ENCODE assay signal across 1 cellular context in the genomic region with DNA sequence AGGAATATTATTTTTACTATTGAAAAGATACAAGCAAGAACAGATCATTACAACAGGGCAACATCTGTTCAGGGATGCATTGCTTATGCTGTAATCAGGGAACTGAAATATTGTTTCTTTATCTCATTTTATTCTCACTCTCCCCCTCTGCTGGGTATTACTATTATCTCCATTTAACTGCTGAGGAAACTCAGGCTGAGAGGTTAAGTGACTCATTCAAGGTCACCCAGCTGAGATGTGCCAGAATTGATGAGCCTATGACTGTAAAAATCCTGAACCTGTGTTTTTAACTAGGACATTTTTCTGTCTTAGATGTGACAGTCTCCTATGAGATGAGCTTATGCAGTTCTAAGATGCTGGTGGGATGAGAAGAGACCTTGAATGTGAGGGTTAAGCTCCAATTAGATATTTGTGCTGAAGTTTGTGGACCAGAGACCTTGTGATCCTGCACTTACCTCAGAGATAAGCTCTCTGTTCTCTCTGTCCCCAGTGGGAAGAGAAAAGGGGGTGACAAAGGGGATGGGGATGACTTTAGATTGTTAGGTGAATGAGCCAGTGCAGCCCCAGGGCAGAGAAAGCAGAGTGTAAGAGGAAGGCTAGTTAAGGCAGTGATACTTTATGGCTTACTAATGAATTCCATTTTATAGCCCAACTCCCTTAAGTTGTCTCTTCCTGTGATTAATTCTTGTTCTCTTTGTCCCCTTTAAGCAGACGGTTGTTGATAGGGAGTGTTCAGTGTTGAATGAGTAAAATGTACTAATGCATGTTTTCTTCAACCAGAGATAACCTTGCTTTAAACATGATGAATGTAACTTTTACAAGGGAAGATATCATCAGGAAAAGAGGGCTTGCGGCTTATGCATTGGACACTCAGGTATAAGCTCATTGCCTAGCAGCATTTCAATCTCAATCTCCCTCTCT.
TF ChIP-seq lines count a peak whose summit lies in the region.

No MANE protein-coding gene starts in this region.

TF ChIP-seq in K562, 482 proteins besides CTCF, POLR2A, EP300 and RAD21 (continued from another document and continues in another):
- TF ChIP-seq, protein P1, sequence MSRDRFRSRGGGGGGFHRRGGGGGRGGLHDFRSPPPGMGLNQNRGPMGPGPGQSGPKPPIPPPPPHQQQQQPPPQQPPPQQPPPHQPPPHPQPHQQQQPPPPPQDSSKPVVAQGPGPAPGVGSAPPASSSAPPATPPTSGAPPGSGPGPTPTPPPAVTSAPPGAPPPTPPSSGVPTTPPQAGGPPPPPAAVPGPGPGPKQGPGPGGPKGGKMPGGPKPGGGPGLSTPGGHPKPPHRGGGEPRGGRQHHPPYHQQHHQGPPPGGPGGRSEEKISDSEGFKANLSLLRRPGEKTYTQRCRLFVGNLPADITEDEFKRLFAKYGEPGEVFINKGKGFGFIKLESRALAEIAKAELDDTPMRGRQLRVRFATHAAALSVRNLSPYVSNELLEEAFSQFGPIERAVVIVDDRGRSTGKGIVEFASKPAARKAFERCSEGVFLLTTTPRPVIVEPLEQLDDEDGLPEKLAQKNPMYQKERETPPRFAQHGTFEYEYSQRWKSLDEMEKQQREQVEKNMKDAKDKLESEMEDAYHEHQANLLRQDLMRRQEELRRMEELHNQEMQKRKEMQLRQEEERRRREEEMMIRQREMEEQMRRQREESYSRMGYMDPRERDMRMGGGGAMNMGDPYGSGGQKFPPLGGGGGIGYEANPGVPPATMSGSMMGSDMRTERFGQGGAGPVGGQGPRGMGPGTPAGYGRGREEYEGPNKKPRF (IDR thresholded peaks at IDR 0.05; ENCODE audit: low read depth, low read length) = no peak
- TF ChIP-seq DPF2 (IDR thresholded peaks at IDR 0.05) (peak; percentile 30; the same call in 1 of the 2 replicates), DACH1 (IDR thresholded peaks at IDR 0.05; ENCODE audit: partially characterized antibody) (peak; percentile 43), PCBP2 (IDR thresholded peaks at IDR 0.05; ENCODE audit: low read depth, low read length, poor library complexity, severe bottlenecking) (no peak), PYGO2 (tag; IDR thresholded peaks at IDR 0.05) (no peak), YBX1 (IDR thresholded peaks at IDR 0.05) (no peak), CSDE1 (IDR thresholded peaks at IDR 0.05) (no peak), JUN (IDR thresholded peaks at IDR 0.05; ENCODE audit: borderline replicate concordance, low read depth, low read length) (0 out of 2 replicates have a peak, but pooled peaks have one; percentile 38), JUN (CRISPR knock-in tag; IDR thresholded peaks at IDR 0.05; ENCODE audit: borderline replicate concordance) (no peak), ZNF316 (IDR thresholded peaks at IDR 0.05) (no peak), ETV5 (CRISPR knock-in tag; IDR thresholded peaks at IDR 0.05; ENCODE audit: low read depth) (no peak), MCM7 (IDR thresholded peaks at IDR 0.05) (no peak), NRF1 (conservative IDR thresholded peaks at IDR 0.05 in 1 of 2, IDR thresholded peaks at IDR 0.05 in 1 of 2) (no peak), PHF8 (IDR thresholded peaks at IDR 0.05; ENCODE audit: borderline replicate concordance, low read length) (no peak), MEF2D (tag; conservative IDR thresholded peaks at IDR 0.05; ENCODE audit: low read depth) (no peak), ZNF445 (CRISPR knock-in tag; IDR thresholded peaks at IDR 0.05; ENCODE audit: low read depth) (no peak), DNMT1 (IDR thresholded peaks at IDR 0.05) (no peak), L3MBTL2 (IDR thresholded peaks at IDR 0.05) (no peak), POU5F1 (IDR thresholded peaks at IDR 0.05; ENCODE audit: borderline replicate concordance, low read depth, low read length, partially characterized antibody) (no peak), ZFX (CRISPR knock-in tag; IDR thresholded peaks at IDR 0.05) (no peak), RB1 (IDR thresholded peaks at IDR 0.05; ENCODE audit: low read depth) (no peak), NR2C2 (CRISPR knock-in tag; IDR thresholded peaks at IDR 0.05) (no peak), NR2C2 (tag; IDR thresholded peaks at IDR 0.05) (0 out of 2 replicates have a peak, but pooled peaks have one; percentile 21), SOX6 (IDR thresholded peaks at IDR 0.05) (no peak), KLF13 (tag; IDR thresholded peaks at IDR 0.05; ENCODE audit: borderline replicate concordance, low read depth) (no peak), ELF4 (CRISPR knock-in tag; IDR thresholded peaks at IDR 0.05) (no peak), TAF7 (tag; IDR thresholded peaks at IDR 0.05) (no peak), ZSCAN32 (CRISPR knock-in tag; IDR thresholded peaks at IDR 0.05) (no peak), ZFP30 (CRISPR knock-in tag; IDR thresholded peaks at IDR 0.05; ENCODE audit: borderline replicate concordance) (no peak), ARID1B (IDR thresholded peaks at IDR 0.05) (peak; percentile 36; the same call in 1 of the 2 replicates), HMGN3 (IDR thresholded peaks at IDR 0.05; ENCODE audit: borderline replicate concordance, extremely low read depth, insufficient read length, low read depth, low read length) (no peak), KAT2B (IDR thresholded peaks at IDR 0.05; ENCODE audit: low read depth, low read length) (no peak), ZNF24 (IDR thresholded peaks at IDR 0.05) (no peak), RBM39 (optimal IDR thresholded peaks at IDR 0.05; ENCODE audit: low read depth, low read length) (no peak), BMI1 (IDR thresholded peaks at IDR 0.05; ENCODE audit: low read length) (no peak), HDAC3 (IDR thresholded peaks at IDR 0.05; ENCODE audit: borderline replicate concordance, partially characterized antibody) (no peak), POLR2H (tag; IDR thresholded peaks at IDR 0.05; ENCODE audit: low read depth) (no peak), MEIS2 (IDR thresholded peaks at IDR 0.05; ENCODE audit: partially characterized antibody) (peak; percentile 49), CBFA2T3 (IDR thresholded peaks at IDR 0.05) (peak; percentile 75), FOSL1 (tag; conservative IDR thresholded peaks at IDR 0.05) (peak; percentile 97), JUND (IDR thresholded peaks at IDR 0.05; ENCODE audit: borderline replicate concordance, low read depth, low read length) (peak; percentile 89), JUND (tag; IDR thresholded peaks at IDR 0.05; ENCODE audit: borderline replicate concordance, low read depth, low read length) (peak; percentile 81; the same call in 2 of the 3 replicates), KAT7 (CRISPR knock-in tag; IDR thresholded peaks at IDR 0.05; ENCODE audit: borderline replicate concordance) (no peak), NBN (IDR thresholded peaks at IDR 0.05; ENCODE audit: low read depth) (no peak), CBFA2T2 (conservative IDR thresholded peaks at IDR 0.05) (peak; percentile 64), SRSF1 (IDR thresholded peaks at IDR 0.05; ENCODE audit: low read depth, low read length) (no peak), ESRRA (IDR thresholded peaks at IDR 0.05; ENCODE audit: borderline replicate concordance, low read depth) (peak; percentile 89), SRSF3 (IDR thresholded peaks at IDR 0.05; ENCODE audit: insufficient read depth, low read length) (no peak), MAFK (IDR thresholded peaks at IDR 0.05; ENCODE audit: low read length) (no peak), TRIM28 (IDR thresholded peaks at IDR 0.05) (no peak), XRCC4 (IDR thresholded peaks at IDR 0.05; ENCODE audit: extremely low read depth, insufficient read depth, insufficient read length) (no peak), HOXB6 (CRISPR knock-in tag; IDR thresholded peaks at IDR 0.05; ENCODE audit: borderline replicate concordance) (no peak), TAF9B (IDR thresholded peaks at IDR 0.05; ENCODE audit: partially characterized antibody) (no peak), ZNF347 (CRISPR knock-in tag; IDR thresholded peaks at IDR 0.05; ENCODE audit: low read depth) (no peak), HDGF (IDR thresholded peaks at IDR 0.05) (no peak), FOS (IDR thresholded peaks at IDR 0.05; ENCODE audit: extremely low read depth, insufficient read length) (peak; percentile 29), BRD9 (IDR thresholded peaks at IDR 0.05; ENCODE audit: low read depth, partially characterized antibody) (no peak), TEAD1 (CRISPR knock-in tag; IDR thresholded peaks at IDR 0.05) (no peak)
- TF ChIP-seq, protein P2, sequence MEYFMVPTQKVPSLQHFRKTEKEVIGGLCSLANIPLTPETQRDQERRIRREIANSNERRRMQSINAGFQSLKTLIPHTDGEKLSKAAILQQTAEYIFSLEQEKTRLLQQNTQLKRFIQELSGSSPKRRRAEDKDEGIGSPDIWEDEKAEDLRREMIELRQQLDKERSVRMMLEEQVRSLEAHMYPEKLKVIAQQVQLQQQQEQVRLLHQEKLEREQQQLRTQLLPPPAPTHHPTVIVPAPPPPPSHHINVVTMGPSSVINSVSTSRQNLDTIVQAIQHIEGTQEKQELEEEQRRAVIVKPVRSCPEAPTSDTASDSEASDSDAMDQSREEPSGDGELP (CRISPR knock-in tag; IDR thresholded peaks at IDR 0.05; ENCODE audit: borderline replicate concordance) = no peak
- TF ChIP-seq, protein P3, sequence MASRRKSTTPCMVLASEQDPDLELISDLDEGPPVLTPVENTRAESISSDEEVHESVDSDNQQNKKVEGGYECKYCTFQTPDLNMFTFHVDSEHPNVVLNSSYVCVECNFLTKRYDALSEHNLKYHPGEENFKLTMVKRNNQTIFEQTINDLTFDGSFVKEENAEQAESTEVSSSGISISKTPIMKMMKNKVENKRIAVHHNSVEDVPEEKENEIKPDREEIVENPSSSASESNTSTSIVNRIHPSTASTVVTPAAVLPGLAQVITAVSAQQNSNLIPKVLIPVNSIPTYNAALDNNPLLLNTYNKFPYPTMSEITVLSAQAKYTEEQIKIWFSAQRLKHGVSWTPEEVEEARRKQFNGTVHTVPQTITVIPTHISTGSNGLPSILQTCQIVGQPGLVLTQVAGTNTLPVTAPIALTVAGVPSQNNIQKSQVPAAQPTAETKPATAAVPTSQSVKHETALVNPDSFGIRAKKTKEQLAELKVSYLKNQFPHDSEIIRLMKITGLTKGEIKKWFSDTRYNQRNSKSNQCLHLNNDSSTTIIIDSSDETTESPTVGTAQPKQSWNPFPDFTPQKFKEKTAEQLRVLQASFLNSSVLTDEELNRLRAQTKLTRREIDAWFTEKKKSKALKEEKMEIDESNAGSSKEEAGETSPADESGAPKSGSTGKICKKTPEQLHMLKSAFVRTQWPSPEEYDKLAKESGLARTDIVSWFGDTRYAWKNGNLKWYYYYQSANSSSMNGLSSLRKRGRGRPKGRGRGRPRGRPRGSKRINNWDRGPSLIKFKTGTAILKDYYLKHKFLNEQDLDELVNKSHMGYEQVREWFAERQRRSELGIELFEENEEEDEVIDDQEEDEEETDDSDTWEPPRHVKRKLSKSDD (conservative IDR thresholded peaks at IDR 0.05; ENCODE audit: low read length) = no peak
- TF ChIP-seq, protein P4, sequence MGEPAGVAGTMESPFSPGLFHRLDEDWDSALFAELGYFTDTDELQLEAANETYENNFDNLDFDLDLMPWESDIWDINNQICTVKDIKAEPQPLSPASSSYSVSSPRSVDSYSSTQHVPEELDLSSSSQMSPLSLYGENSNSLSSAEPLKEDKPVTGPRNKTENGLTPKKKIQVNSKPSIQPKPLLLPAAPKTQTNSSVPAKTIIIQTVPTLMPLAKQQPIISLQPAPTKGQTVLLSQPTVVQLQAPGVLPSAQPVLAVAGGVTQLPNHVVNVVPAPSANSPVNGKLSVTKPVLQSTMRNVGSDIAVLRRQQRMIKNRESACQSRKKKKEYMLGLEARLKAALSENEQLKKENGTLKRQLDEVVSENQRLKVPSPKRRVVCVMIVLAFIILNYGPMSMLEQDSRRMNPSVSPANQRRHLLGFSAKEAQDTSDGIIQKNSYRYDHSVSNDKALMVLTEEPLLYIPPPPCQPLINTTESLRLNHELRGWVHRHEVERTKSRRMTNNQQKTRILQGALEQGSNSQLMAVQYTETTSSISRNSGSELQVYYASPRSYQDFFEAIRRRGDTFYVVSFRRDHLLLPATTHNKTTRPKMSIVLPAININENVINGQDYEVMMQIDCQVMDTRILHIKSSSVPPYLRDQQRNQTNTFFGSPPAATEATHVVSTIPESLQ (CRISPR knock-in tag; IDR thresholded peaks at IDR 0.05) = no peak
- TF ChIP-seq, protein P5, sequence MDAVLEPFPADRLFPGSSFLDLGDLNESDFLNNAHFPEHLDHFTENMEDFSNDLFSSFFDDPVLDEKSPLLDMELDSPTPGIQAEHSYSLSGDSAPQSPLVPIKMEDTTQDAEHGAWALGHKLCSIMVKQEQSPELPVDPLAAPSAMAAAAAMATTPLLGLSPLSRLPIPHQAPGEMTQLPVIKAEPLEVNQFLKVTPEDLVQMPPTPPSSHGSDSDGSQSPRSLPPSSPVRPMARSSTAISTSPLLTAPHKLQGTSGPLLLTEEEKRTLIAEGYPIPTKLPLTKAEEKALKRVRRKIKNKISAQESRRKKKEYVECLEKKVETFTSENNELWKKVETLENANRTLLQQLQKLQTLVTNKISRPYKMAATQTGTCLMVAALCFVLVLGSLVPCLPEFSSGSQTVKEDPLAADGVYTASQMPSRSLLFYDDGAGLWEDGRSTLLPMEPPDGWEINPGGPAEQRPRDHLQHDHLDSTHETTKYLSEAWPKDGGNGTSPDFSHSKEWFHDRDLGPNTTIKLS (IDR thresholded peaks at IDR 0.05; ENCODE audit: borderline replicate concordance, low read depth) = no peak
- TF ChIP-seq, protein P6, sequence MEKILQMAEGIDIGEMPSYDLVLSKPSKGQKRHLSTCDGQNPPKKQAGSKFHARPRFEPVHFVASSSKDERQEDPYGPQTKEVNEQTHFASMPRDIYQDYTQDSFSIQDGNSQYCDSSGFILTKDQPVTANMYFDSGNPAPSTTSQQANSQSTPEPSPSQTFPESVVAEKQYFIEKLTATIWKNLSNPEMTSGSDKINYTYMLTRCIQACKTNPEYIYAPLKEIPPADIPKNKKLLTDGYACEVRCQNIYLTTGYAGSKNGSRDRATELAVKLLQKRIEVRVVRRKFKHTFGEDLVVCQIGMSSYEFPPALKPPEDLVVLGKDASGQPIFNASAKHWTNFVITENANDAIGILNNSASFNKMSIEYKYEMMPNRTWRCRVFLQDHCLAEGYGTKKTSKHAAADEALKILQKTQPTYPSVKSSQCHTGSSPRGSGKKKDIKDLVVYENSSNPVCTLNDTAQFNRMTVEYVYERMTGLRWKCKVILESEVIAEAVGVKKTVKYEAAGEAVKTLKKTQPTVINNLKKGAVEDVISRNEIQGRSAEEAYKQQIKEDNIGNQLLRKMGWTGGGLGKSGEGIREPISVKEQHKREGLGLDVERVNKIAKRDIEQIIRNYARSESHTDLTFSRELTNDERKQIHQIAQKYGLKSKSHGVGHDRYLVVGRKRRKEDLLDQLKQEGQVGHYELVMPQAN (IDR thresholded peaks at IDR 0.05; ENCODE audit: borderline replicate concordance) = no peak
- TF ChIP-seq, protein P7, sequence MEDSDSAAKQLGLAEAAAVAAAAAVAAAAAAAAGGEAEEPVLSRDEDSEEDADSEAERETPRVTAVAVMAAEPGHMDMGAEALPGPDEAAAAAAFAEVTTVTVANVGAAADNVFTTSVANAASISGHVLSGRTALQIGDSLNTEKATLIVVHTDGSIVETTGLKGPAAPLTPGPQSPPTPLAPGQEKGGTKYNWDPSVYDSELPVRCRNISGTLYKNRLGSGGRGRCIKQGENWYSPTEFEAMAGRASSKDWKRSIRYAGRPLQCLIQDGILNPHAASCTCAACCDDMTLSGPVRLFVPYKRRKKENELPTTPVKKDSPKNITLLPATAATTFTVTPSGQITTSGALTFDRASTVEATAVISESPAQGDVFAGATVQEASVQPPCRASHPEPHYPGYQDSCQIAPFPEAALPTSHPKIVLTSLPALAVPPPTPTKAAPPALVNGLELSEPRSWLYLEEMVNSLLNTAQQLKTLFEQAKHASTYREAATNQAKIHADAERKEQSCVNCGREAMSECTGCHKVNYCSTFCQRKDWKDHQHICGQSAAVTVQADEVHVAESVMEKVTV (CRISPR knock-in tag; IDR thresholded peaks at IDR 0.05) = 0 out of 2 replicates have a peak, but pooled peaks have one; percentile 28
